In genomic region chr2:43131051-43131889, GRCh38 we compare ENCODE assay signal across 8 cellular contexts.
DNase-seq lines count a peak whose midpoint lies in the region; ATAC-seq and TF ChIP-seq lines count a peak whose summit lies in the region.

No MANE protein-coding gene starts in this region.

- CTCF ChIA-PET in T-cell (lab: Charles Lee), result interaction anchor here (0.5 to 8.5 kb wide), 11 partner anchors 38 to 483 kb away, joined by 3 to 45 read pairs (median 6); partner anchors contain the start of gene ZFP36L2 (in 2 of the 2)

- H3K4me1 ChIP-seq in left ventricle myocardium inferior (peaks cover 60% of the 10 kb centered on the region), skeletal muscle satellite cell (ENCODE audit: control insufficient read depth, insufficient read depth, low read length) (peaks cover 24% of the 10 kb centered on the region)

- peak overlapping the region; percentile 65 for H3K27ac ChIP-seq in left ventricle myocardium inferior (replicated peaks)

- H3K27ac Mint-ChIP-seq in T-cell, result peak overlapping the region; percentile 99 to 100
- peak overlapping the region; percentile 72 for H3K27ac Mint-ChIP-seq in activated naive CD8-positive, alpha-beta T cell treated with anti-CD3 and anti-CD28 coated beads, Interleukin-2, amount 50 U/mL, for 24 hours

- H3K36me3 ChIP-seq in left ventricle myocardium inferior (no peaks in the 10 kb centered on the region), skeletal muscle satellite cell (ENCODE audit: insufficient read depth, low read length) (no peaks in the 10 kb centered on the region)

- no peaks in the 10 kb centered on the region for H3K27me3 Mint-ChIP-seq in T-cell
- no peaks in the 10 kb centered on the region for H3K27me3 Mint-ChIP-seq in activated naive CD8-positive, alpha-beta T cell treated with anti-CD3 and anti-CD28 coated beads, Interleukin-2, amount 50 U/mL, for 24 hours

- H3K4me2 ChIP-seq in skeletal muscle satellite cell (ENCODE audit: low read length), result peak overlapping the region; percentile 52

- peak; percentile 40 to 52 (median 47) for ATAC-seq in T-cell (replicated peaks in 1 of 4)
- peak; percentile 48 for ATAC-seq in activated naive CD8-positive, alpha-beta T cell treated with anti-CD3 and anti-CD28 coated beads, Interleukin-2, amount 50 U/mL, for 24 hours
- ATAC-seq in GM19455 (IDR thresholded peaks at IDR 0.05; ENCODE audit: unreplicated experiment), result no peak

- peak; percentile 61 for TF ChIP-seq CTCF in left ventricle myocardium inferior (IDR thresholded peaks at IDR 0.05; ENCODE audit: borderline replicate concordance)

- POLR2A ChIA-PET in T-cell (lab: Charles Lee), result interaction anchor here (0.6 to 2.5 kb wide), 10 partner anchors 43 to 165 kb away, joined by 3 to 7 read pairs (median 6); partner anchors contain the start of gene ZFP36L2 (in 1 of the 2)

- H3K9ac ChIP-seq in skeletal muscle satellite cell (ENCODE audit: low read depth, low read length), result peak overlapping the region; percentile 7

- intact Hi-C loops in left ventricle myocardium inferior (cut with micrococcal nuclease), result loop anchor here (10.0 kb wide), 2 partner anchors 94 to 306 kb away; partner anchors contain the start of gene ZFP36L2

- no peaks in the 10 kb centered on the region for H3K9me3 Mint-ChIP-seq in T-cell
- H3K9me3 Mint-ChIP-seq in activated naive CD8-positive, alpha-beta T cell treated with anti-CD3 and anti-CD28 coated beads, Interleukin-2, amount 50 U/mL, for 24 hours, result no peaks in the 10 kb centered on the region

- peak overlapping the region; percentile 7 to 63 (median 52) for H3K4me3 Mint-ChIP-seq in T-cell
- peak overlapping the region; percentile 28 for H3K4me3 Mint-ChIP-seq in activated naive CD8-positive, alpha-beta T cell treated with anti-CD3 and anti-CD28 coated beads, Interleukin-2, amount 50 U/mL, for 24 hours

- H3K36me3 Mint-ChIP-seq in T-cell, result no peaks in the 10 kb centered on the region
- H3K36me3 Mint-ChIP-seq in activated naive CD8-positive, alpha-beta T cell treated with anti-CD3 and anti-CD28 coated beads, Interleukin-2, amount 50 U/mL, for 24 hours (ENCODE audit: low read depth), result no peaks in the 10 kb centered on the region

- no peak overlapping the region for H3K4me3 ChIP-seq in left ventricle myocardium inferior
- no peak overlapping the region for H3K4me3 ChIP-seq in skeletal muscle satellite cell (ENCODE audit: low read length)

- no peaks in the 10 kb centered on the region for H3K9me3 ChIP-seq in left ventricle myocardium inferior (replicated peaks)
- no peaks in the 10 kb centered on the region for H3K9me3 ChIP-seq in skeletal muscle satellite cell (replicated peaks; ENCODE audit: low read length)

- peak; percentile 53 for DNase-seq in NCI-H82 (lab: John Stamatoyannopoulos, UW)
- DNase-seq in NCI-H82 treated with DMSO at 0.1 percent for 48 hours (lab: John Stamatoyannopoulos, UW; ENCODE audit: unreplicated experiment), result no peak
- DNase-seq in HPDE6-E6E7 (ENCODE audit: extremely low spot score), result peak; percentile 98
- DNase-seq in T-cell, result peak; percentile 67 to 98 (median 86)
- peak; percentile 79 for DNase-seq in activated naive CD8-positive, alpha-beta T cell treated with anti-CD3 and anti-CD28 coated beads, Interleukin-2, amount 50 U/mL, for 24 hours
- peak; percentile 63 for DNase-seq in left ventricle myocardium inferior

- H3K4me1 Mint-ChIP-seq in T-cell, result peaks cover 89 to 90% (median 89%) of the 10 kb centered on the region in 3 donors
- peaks cover 88% of the 10 kb centered on the region for H3K4me1 Mint-ChIP-seq in activated naive CD8-positive, alpha-beta T cell treated with anti-CD3 and anti-CD28 coated beads, Interleukin-2, amount 50 U/mL, for 24 hours

- H3K27me3 ChIP-seq in left ventricle myocardium inferior (ENCODE audit: low read depth) (no peaks in the 10 kb centered on the region), skeletal muscle satellite cell (ENCODE audit: control insufficient read depth, insufficient read depth, low read length) (no peaks in the 10 kb centered on the region)
